ENCODE assay signal across 9 cellular contexts in genomic region chr3:150184426-150185071, GRCh38.
DNase-seq lines count a peak whose midpoint lies in the region; TF ChIP-seq lines count a peak whose summit lies in the region.
"Had no signal": no experiment of that assay in that cellular context is flagged by ENCODE, and none has a peak within 500 bp of the region (broad histone marks: within the 10 kb centered on the region; RNA-seq: fewer than 3 reads in every experiment).

No MANE protein-coding gene starts in this region.

- no peaks in the 10 kb centered on the region for H3K9me3 ChIP-seq in breast epithelium

- no peaks in the 10 kb centered on the region for H3K36me3 ChIP-seq in breast epithelium

- no peaks in the 10 kb centered on the region for H3K27me3 ChIP-seq in breast epithelium

- intact Hi-C loops in breast epithelium (cut with DNase I; ENCODE audit: low total_unique reads) (no loop called here), MCF 10A (cut with micrococcal nuclease) (loop anchor here (1.0 to 5.0 kb wide), 4 partner anchors 213 to 417 kb away; no protein-coding TSS in a partner anchor)

- H3K27ac Mint-ChIP-seq in MCF 10A (ENCODE audit: low read depth, unreplicated experiment) (no peak overlapping the region), type B pancreatic cell (no peak overlapping the region)
- no peak overlapping the region for H3K27ac Mint-ChIP-seq in activated CD4-positive, alpha-beta memory T cell treated with anti-CD3 and anti-CD28 coated beads, Interleukin-2, amount 10 ng/mL, durations not matched to agents 7 days and 5 days

- CTCF ChIA-PET in MCF 10A (lab: Yijun Ruan, JAX) (interaction anchor here (0.6 to 3.6 kb wide), 33 partner anchors 9 to 638 kb away, joined by 3 to 110 read pairs (median 3); no protein-coding TSS in a partner anchor), RWPE1 (lab: Yijun Ruan, JAX) (interaction anchor here (0.5 to 1.2 kb wide), 13 partner anchors 13 to 311 kb away, joined by 3 to 21 read pairs (median 3); no protein-coding TSS in a partner anchor)
- CTCF ChIA-PET in activated CD4-positive, alpha-beta memory T cell treated with anti-CD3 and anti-CD28 coated beads, Interleukin-2, amount 10 ng/mL, durations not matched to agents 7 days and 5 days (lab: Charles Lee), result interaction anchor here (0.6 to 2.0 kb wide), 17 partner anchors 9 to 428 kb away, joined by 3 to 24 read pairs (median 4); no protein-coding TSS in a partner anchor

- H3K27ac ChIP-seq in breast epithelium (no peak overlapping the region), RWPE1 (no peak overlapping the region)

- no peak for TF ChIP-seq POLR2A in breast epithelium (IDR thresholded peaks at IDR 0.05)

- H3K4me1 ChIP-seq in breast epithelium, result no peaks in the 10 kb centered on the region

- H3K4me3 ChIP-seq in breast epithelium, result peak overlapping the region in 2 of 3 donors; percentile 32 to 61

- no peak for TF ChIP-seq CTCF in breast epithelium (IDR thresholded peaks at IDR 0.05)
- TF ChIP-seq CTCF in MCF 10A (IDR thresholded peaks at IDR 0.05; ENCODE audit: unreplicated experiment), result no peak
- peak; percentile 31 for TF ChIP-seq CTCF in RWPE1 (conservative IDR thresholded peaks at IDR 0.05; ENCODE audit: low read depth)
- peak; percentile 41 for TF ChIP-seq CTCF in type B pancreatic cell (conservative IDR thresholded peaks at IDR 0.05)

- peaks cover 7% of the 10 kb centered on the region for H3K4me1 Mint-ChIP-seq in MCF 10A (ENCODE audit: insufficient read depth, unreplicated experiment)
- H3K4me1 Mint-ChIP-seq in type B pancreatic cell (ENCODE audit: unreplicated experiment), result peaks cover 8% of the 10 kb centered on the region
- no peaks in the 10 kb centered on the region for H3K4me1 Mint-ChIP-seq in activated CD4-positive, alpha-beta memory T cell treated with anti-CD3 and anti-CD28 coated beads, Interleukin-2, amount 10 ng/mL, durations not matched to agents 7 days and 5 days

- DNase-seq in breast epithelium (ENCODE audit: low spot score in 2 of 2), result no peak
- no peak for DNase-seq in MCF 10A (ENCODE audit: unreplicated experiment)
- peak; percentile 14 for DNase-seq in RWPE1 (ENCODE audit: low spot score)
- DNase-seq in hepatic stellate cell (ENCODE audit: low spot score), result peak; percentile 7
- no peak for DNase-seq in type B pancreatic cell (ENCODE audit: extremely low spot score, unreplicated experiment)
- no peak for DNase-seq in cerebellar cortex (ENCODE audit: low spot score)
- DNase-seq in AG08395 (ENCODE audit: low spot score), result no peak
- no peak for DNase-seq in activated CD4-positive, alpha-beta memory T cell treated with anti-CD3 and anti-CD28 coated beads, Interleukin-2, amount 10 ng/mL, durations not matched to agents 7 days and 5 days
- DNase-seq: effector CD8-positive, alpha-beta T cell had no signal

- H3K27me3 Mint-ChIP-seq in MCF 10A (ENCODE audit: insufficient read depth, unreplicated experiment) (no peaks in the 10 kb centered on the region), type B pancreatic cell (peaks cover 3% of the 10 kb centered on the region)
- peaks cover 16% of the 10 kb centered on the region for H3K27me3 Mint-ChIP-seq in activated CD4-positive, alpha-beta memory T cell treated with anti-CD3 and anti-CD28 coated beads, Interleukin-2, amount 10 ng/mL, durations not matched to agents 7 days and 5 days

- H3K9me3 Mint-ChIP-seq in MCF 10A (ENCODE audit: unreplicated experiment), result peaks cover 10% of the 10 kb centered on the region
- peaks cover 2% of the 10 kb centered on the region for H3K9me3 Mint-ChIP-seq in type B pancreatic cell
- H3K9me3 Mint-ChIP-seq in activated CD4-positive, alpha-beta memory T cell treated with anti-CD3 and anti-CD28 coated beads, Interleukin-2, amount 10 ng/mL, durations not matched to agents 7 days and 5 days, result no peaks in the 10 kb centered on the region

- BruUV-seq in MCF 10A (replicated peaks; lab: Mats Ljungman, UMichigan), result no TSS peak

- H3K4me3 Mint-ChIP-seq in MCF 10A (ENCODE audit: unreplicated experiment) (no peak overlapping the region), type B pancreatic cell (no peak overlapping the region)
- no peak overlapping the region for H3K4me3 Mint-ChIP-seq in activated CD4-positive, alpha-beta memory T cell treated with anti-CD3 and anti-CD28 coated beads, Interleukin-2, amount 10 ng/mL, durations not matched to agents 7 days and 5 days

- H3K36me3 Mint-ChIP-seq in MCF 10A (ENCODE audit: insufficient read depth, unreplicated experiment) (no peaks in the 10 kb centered on the region), type B pancreatic cell (no peaks in the 10 kb centered on the region)
- no peaks in the 10 kb centered on the region for H3K36me3 Mint-ChIP-seq in activated CD4-positive, alpha-beta memory T cell treated with anti-CD3 and anti-CD28 coated beads, Interleukin-2, amount 10 ng/mL, durations not matched to agents 7 days and 5 days (ENCODE audit: low read depth)

- POLR2A ChIA-PET in MCF 10A (lab: Yijun Ruan, JAX) (interaction anchor here (0.7 to 6.1 kb wide), 12 partner anchors 10 to 432 kb away, joined by 3 to 119 read pairs (median 3); partner anchors contain the start of genes COMMD2 and PFN2), RWPE1 (lab: Yijun Ruan, JAX; ENCODE audit: low non-redundant PET) (interaction anchor here (0.5 to 0.6 kb wide), 2 partner anchors 19 to 214 kb away, joined by 3 to 4 read pairs; no protein-coding TSS in a partner anchor)
- POLR2A ChIA-PET in activated CD4-positive, alpha-beta memory T cell treated with anti-CD3 and anti-CD28 coated beads, Interleukin-2, amount 10 ng/mL, durations not matched to agents 7 days and 5 days (lab: Charles Lee), result no interaction called here

Comparison
In these comparisons a context has a peak if more than half of its experiments do, and no peak if none do; other contexts are left out.
1. DNase-seq: peak in RWPE1 (single experiment) and hepatic stellate cell (single experiment); none in breast epithelium (0 of 2), MCF 10A (single experiment), type B pancreatic cell (single experiment), cerebellar cortex (single experiment), AG08395 (single experiment) and activated CD4-positive, alpha-beta memory T cell treated with anti-CD3 and anti-CD28 coated beads, Interleukin-2, amount 10 ng/mL, durations not matched to agents 7 days and 5 days (single experiment).
2. CTCF ChIP-seq: peak in RWPE1 (single experiment) and type B pancreatic cell (single experiment); none in breast epithelium (0 of 3) and MCF 10A (single experiment).